23 cellular contexts compared by ENCODE assay signal in the genomic region with DNA sequence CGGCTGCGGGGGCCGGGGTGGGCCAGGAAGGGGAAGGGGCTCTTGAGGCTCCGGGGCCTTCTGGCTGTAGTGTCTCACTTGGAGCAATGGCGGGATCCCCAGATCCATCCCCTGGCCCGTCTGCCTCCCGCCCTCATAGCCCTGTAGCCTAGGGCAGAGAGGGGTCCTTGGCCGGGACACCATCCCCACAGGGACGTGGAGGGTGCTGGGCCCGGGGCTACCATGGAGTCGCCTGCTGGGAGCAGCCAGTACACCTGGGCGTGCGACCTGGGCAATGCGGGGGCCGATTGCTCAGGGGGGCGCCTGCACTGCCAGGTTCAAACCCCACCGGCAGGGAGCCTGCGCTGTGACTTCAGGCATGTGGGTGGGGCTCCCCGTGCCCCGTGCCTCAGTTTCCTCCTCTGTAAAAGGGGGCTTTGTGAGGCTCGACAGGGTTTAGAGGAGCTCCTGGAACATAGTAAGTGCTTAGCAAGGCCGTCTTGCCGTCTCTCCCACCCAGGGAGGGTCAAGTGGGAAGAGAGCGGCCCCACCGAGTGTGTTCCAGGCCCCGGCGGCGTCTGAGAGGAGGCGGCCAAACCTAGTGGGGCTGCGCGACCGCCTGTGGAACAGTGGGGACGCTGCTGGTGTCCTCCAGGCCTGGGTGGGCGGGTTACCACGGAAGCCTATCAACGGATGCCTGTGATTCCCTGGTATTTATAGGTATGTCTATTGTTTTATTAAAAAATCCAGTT. TPM values are rescaled to one million over a fixed set of nuclear protein-coding genes. Genes with fewer than 3 reads are reported as not detected.
DNase-seq lines count a peak whose midpoint lies in the region; ATAC-seq, FAIRE-seq and TF ChIP-seq lines count a peak whose summit lies in the region.
"Had no signal": no experiment of that assay in that cellular context is flagged by ENCODE, and none has a peak within 500 bp of the region (broad histone marks: within the 10 kb centered on the region; RNA-seq: fewer than 3 reads in every experiment).

No MANE protein-coding gene starts in this region.

- H3K4me1 Mint-ChIP-seq in naive thymus-derived CD4-positive, alpha-beta T cell = peaks cover 0 to 18% (median 10%) of the 10 kb centered on the region in 7 donors
- H3K4me1 Mint-ChIP-seq: CD14-positive monocyte had no signal

- POLR2A ChIA-PET in naive thymus-derived CD4-positive, alpha-beta T cell (lab: Charles Lee) = no interaction called here

- no peak overlapping the region for H3K4me3 ChIP-seq in kidney (ENCODE audit: low read length in 2 of 2)
- no peak overlapping the region for H3K4me3 ChIP-seq in naive thymus-derived CD4-positive, alpha-beta T cell (ENCODE audit: low read length)
- H3K4me3 ChIP-seq in transverse colon = no peak overlapping the region
- H3K4me3 ChIP-seq: A549, BLaER1 had no signal

- H3K4me1 ChIP-seq in kidney (ENCODE audit: control insufficient read depth in 1 of 2, insufficient read depth in 1 of 2, low read depth in 1 of 2, low read length in 2 of 2) = peaks cover 0 to 2% of the 10 kb centered on the region in 2 donors
- H3K4me1 ChIP-seq in naive thymus-derived CD4-positive, alpha-beta T cell (ENCODE audit: control insufficient read depth in 2 of 2, insufficient read depth in 2 of 2, low read length in 2 of 2) = no peaks in the 10 kb centered on the region
- peaks cover 11 to 20% (median 17%) of the 10 kb centered on the region in 4 donors for H3K4me1 ChIP-seq in transverse colon
- H3K4me1 ChIP-seq: A549, BE2C had no signal

- no peak for TF ChIP-seq EP300 in transverse colon (IDR thresholded peaks at IDR 0.05; ENCODE audit: low read depth)

- FAIRE-seq in kidney (lab: Jason Lieb, UNC) = no peak
- FAIRE-seq in GM19239 (lab: Jason Lieb, UNC) = no peak
- FAIRE-seq: A549, G401.6, GM12891 had no signal

- H3K27ac ChIP-seq in kidney (ENCODE audit: low read depth in 2 of 2, low read length in 2 of 2) (no peak overlapping the region), transverse colon (peak overlapping the region; percentile 52 to 74 (median 70))
- no peak overlapping the region for H3K27ac ChIP-seq in naive thymus-derived CD4-positive, alpha-beta T cell (ENCODE audit: low read depth, low read length)
- H3K27ac ChIP-seq: 22Rv1, A549 had no signal

- no peaks in the 10 kb centered on the region for H3K9me3 ChIP-seq in kidney (ENCODE audit: control insufficient read depth in 1 of 2, low read length in 2 of 2)
- H3K9me3 ChIP-seq in naive thymus-derived CD4-positive, alpha-beta T cell (ENCODE audit: control insufficient read depth in 2 of 3, low read length in 3 of 3) = peaks cover 0 to 2% (median 0%) of the 10 kb centered on the region in 3 experiments
- no peaks in the 10 kb centered on the region for H3K9me3 ChIP-seq in transverse colon
- H3K9me3 ChIP-seq: A549, BE2C had no signal

- no peak overlapping the region for H3K9ac ChIP-seq in kidney (ENCODE audit: low read length in 2 of 2)
- H3K9ac ChIP-seq: BLaER1 had no signal

- peaks cover 0 to 3% of the 10 kb centered on the region in 2 donors for H3K36me3 ChIP-seq in kidney (ENCODE audit: control insufficient read depth in 1 of 2, insufficient read depth in 2 of 2, low read length in 2 of 2)
- peaks cover 0 to 40% (median 0%) of the 10 kb centered on the region in 3 experiments for H3K36me3 ChIP-seq in naive thymus-derived CD4-positive, alpha-beta T cell (ENCODE audit: control insufficient read depth in 2 of 3, insufficient read depth in 3 of 3, low read length in 3 of 3)
- no peaks in the 10 kb centered on the region for H3K36me3 ChIP-seq in transverse colon
- H3K36me3 ChIP-seq: BE2C had no signal

- peaks cover 0 to 12% (median 0%) of the 10 kb centered on the region in 11 donors for H3K9me3 Mint-ChIP-seq in naive thymus-derived CD4-positive, alpha-beta T cell

- intact Hi-C loops in Right ventricle myocardium inferior (cut with DNase I) (no loop called here), Right ventricle myocardium superior (cut with DNase I) (no loop called here), kidney (cut with DNase I) (no loop called here), transverse colon (cut with DNase I; ENCODE audit: low total_unique reads) (no loop called here)
- intact Hi-C loops in naive thymus-derived CD4-positive, alpha-beta T cell (cut with micrococcal nuclease) = no loop called here

- DNase-seq in Right ventricle myocardium inferior (ENCODE audit: missing footprints) (peak; percentile 49), Right ventricle myocardium superior (no peak), kidney (peak; percentile 70), transverse colon (no peak), NCI-H345 (lab: John Stamatoyannopoulos, UW) (no peak), GM19239 (ENCODE audit: insufficient read length, low spot score) (no peak), DMS 273 treated with DMSO at 0.1 percent for 48 hours (lab: John Stamatoyannopoulos, UW) (no peak)
- DNase-seq in naive thymus-derived CD4-positive, alpha-beta T cell = no peak
- DNase-seq: BE2C; C1 segment of cervical spinal cord; CD4-positive, alpha-beta memory T cell; CD4-positive, CD25-positive, alpha-beta regulatory T cell; CD8-positive, alpha-beta memory T cell; COR-L47; DMS79 treated with DMSO at 0.1 percent for 48 hours; GF-D8 had no signal

- H3K27ac Mint-ChIP-seq in naive thymus-derived CD4-positive, alpha-beta T cell = no peak overlapping the region
- H3K27ac Mint-ChIP-seq: CD14-positive monocyte; CD4-positive, alpha-beta memory T cell; CD4-positive, CD25-positive, alpha-beta regulatory T cell had no signal

- no peaks in the 10 kb centered on the region for H3K27me3 Mint-ChIP-seq in naive thymus-derived CD4-positive, alpha-beta T cell
- H3K27me3 Mint-ChIP-seq: CD4-positive, alpha-beta memory T cell; CD4-positive, CD25-positive, alpha-beta regulatory T cell; CD8-positive, alpha-beta memory T cell had no signal

- no peak for TF ChIP-seq POLR2A in transverse colon (IDR thresholded peaks at IDR 0.05)

- ATAC-seq in Right ventricle myocardium inferior (no peak), Right ventricle myocardium superior (ENCODE audit: poor library complexity) (no peak)
- peak; percentile 26 for ATAC-seq in naive thymus-derived CD4-positive, alpha-beta T cell
- ATAC-seq: A549 had no signal

- H3K4me3 Mint-ChIP-seq in naive thymus-derived CD4-positive, alpha-beta T cell = no peak overlapping the region
- H3K4me3 Mint-ChIP-seq: CD14-positive monocyte; CD4-positive, alpha-beta memory T cell; CD4-positive, CD25-positive, alpha-beta regulatory T cell had no signal

- TF ChIP-seq CTCF in kidney (IDR thresholded peaks at IDR 0.05; ENCODE audit: borderline replicate concordance, extremely low read depth, insufficient read depth) (no peak), transverse colon (IDR thresholded peaks at IDR 0.05) (no peak)

- no peaks in the 10 kb centered on the region for H3K27me3 ChIP-seq in naive thymus-derived CD4-positive, alpha-beta T cell (ENCODE audit: control insufficient read depth in 2 of 2, insufficient read depth in 2 of 2, low read length in 2 of 2)
- H3K27me3 ChIP-seq in transverse colon = no peaks in the 10 kb centered on the region

- H3K36me3 Mint-ChIP-seq in naive thymus-derived CD4-positive, alpha-beta T cell = peaks cover 0 to 38% (median 17%) of the 10 kb centered on the region in 5 donors
- H3K36me3 Mint-ChIP-seq: CD14-positive monocyte had no signal

- in situ Hi-C loops in transverse colon (cut with MboI; ENCODE audit: low pct_ligation_motif_present in 1 of 4, low pct_unique_long_range_greater_than_20kb in 1 of 4, low sequenced_read_pairs in 3 of 4) = no loop called here

- CTCF ChIA-PET in naive thymus-derived CD4-positive, alpha-beta T cell (lab: Charles Lee) = no interaction called here

- WGBS in transverse colon (ENCODE audit: low coverage in 1 of 2), 2 donors = 88% methylated on average over 35 of the region's 36 CpGs; no CpG with 5 or more reads in 1 of the 2 donors

RNA-seq across cellular contexts. Expression of a gene that starts 20.8 kb away (rescaled TPM):
- total RNA-seq in Right ventricle myocardium inferior (16.4 TPM), Right ventricle myocardium superior (13.5 TPM), kidney (24.7 TPM), transverse colon (10 to 100 TPM; 48.6 to 96.7 (median 54.4) TPM)
- polyA plus RNA-seq in kidney (ENCODE audit: insufficient read depth, low read depth, low replicate concordance) = 42.4 TPM
- total RNA-seq in naive thymus-derived CD4-positive, alpha-beta T cell = 10 to 100 TPM in 4 of 5 experiments, 1 to 10 TPM in 1; 3.6 to 29.6 (median 24.5) TPM
- polyA plus RNA-seq in naive thymus-derived CD4-positive, alpha-beta T cell = 10 to 100 TPM in 1 of 2 donors, 1 to 10 TPM in 1; 7.1 to 12.7 TPM

RNA-seq across cellular contexts. Expression of a gene that starts 51.8 kb away (rescaled TPM):
- total RNA-seq in Right ventricle myocardium inferior = 0.49 TPM
- 0.43 TPM for total RNA-seq in Right ventricle myocardium superior
- 0.63 TPM for total RNA-seq in kidney
- 1.1 TPM for polyA plus RNA-seq in kidney (ENCODE audit: insufficient read depth, low read depth, low replicate concordance)
- under 1 TPM in 2 of 5 experiments, not detected in 3; 0.17 to 0.21 TPM for total RNA-seq in naive thymus-derived CD4-positive, alpha-beta T cell
- polyA plus RNA-seq in naive thymus-derived CD4-positive, alpha-beta T cell = under 1 TPM in 1 of 2 donors, not detected in 1; 0.31 TPM
- total RNA-seq in transverse colon = not detected
- total RNA-seq: CD4-positive, alpha-beta memory T cell; CD8-positive, alpha-beta memory T cell had no signal
- polyA plus RNA-seq: AG04450; CD14-positive monocyte; CD4-positive, alpha-beta memory T cell; CD4-positive, CD25-positive, alpha-beta regulatory T cell; CD8-positive, alpha-beta memory T cell had no signal

Comparison
In these comparisons a context has a peak if more than half of its experiments do, and no peak if none do; other contexts are left out.
1. DNase-seq: peak in Right ventricle myocardium inferior (single experiment) and kidney (single experiment); none in Right ventricle myocardium superior (single experiment), naive thymus-derived CD4-positive, alpha-beta T cell (0 of 9), transverse colon (single experiment), NCI-H345 (single experiment), GM19239 (single experiment) and DMS 273 treated with DMSO at 0.1 percent for 48 hours (single experiment).
2. H3K27ac ChIP-seq: peak in transverse colon (4 of 4); none in kidney (0 of 2) and naive thymus-derived CD4-positive, alpha-beta T cell (single experiment).